In genomic region chr6:167371770-167372240, GRCh38 we compare ENCODE assay signal across 12 cellular contexts. TPM values are rescaled to one million over a fixed set of nuclear protein-coding genes. Genes with fewer than 3 reads are reported as not detected.
A peak's percentile ranks its signal among the peaks of the same experiment; 100 is the strongest.
DNase-seq lines count a peak whose midpoint lies in the region; ATAC-seq and TF ChIP-seq lines count a peak whose summit lies in the region.
"Not testable (repeated sequence)": the region's sequence is repeated elsewhere in the genome, so short reads cannot be mapped to it uniquely, and the experiment has no call there.
"Had no signal": no experiment of that assay in that cellular context is flagged by ENCODE, and none has a peak within 500 bp of the region (broad histone marks: within the 10 kb centered on the region; RNA-seq: fewer than 3 reads in every experiment).

No MANE protein-coding gene starts in this region.

- H3K4me3 Mint-ChIP-seq in CD14-positive monocyte; activated CD8-positive, alpha-beta T cell treated with anti-CD3 and anti-CD28 coated beads, Interleukin-2, amount 10 ng/mL, durations not matched to agents 7 days and 5 days: not testable (repeated sequence)

- H3K36me3 ChIP-seq in liver (ENCODE audit: control insufficient read depth in 4 of 4, insufficient read depth in 3 of 4, low read depth in 1 of 4, low read length in 3 of 4); smooth muscle cell (ENCODE audit: low read depth): not testable (repeated sequence)

- H3K9me3 Mint-ChIP-seq in CD14-positive monocyte; activated CD8-positive, alpha-beta T cell treated with anti-CD3 and anti-CD28 coated beads, Interleukin-2, amount 10 ng/mL, durations not matched to agents 7 days and 5 days (ENCODE audit: insufficient read depth): not testable (repeated sequence)

- H3K4me3 ChIP-seq in epithelial cell of esophagus (ENCODE audit: low read length); liver (ENCODE audit: low read depth in 1 of 3, low read length in 3 of 3); smooth muscle cell: not testable (repeated sequence)

- not testable (repeated sequence) for H2AFZ ChIP-seq in smooth muscle cell (ENCODE audit: low read depth)

- H3K9me3 ChIP-seq in liver (ENCODE audit: control insufficient read depth in 4 of 4, low read length in 3 of 4); smooth muscle cell (replicated peaks; ENCODE audit: low read depth): not testable (repeated sequence)

- intact Hi-C loops in CD14-positive monocyte (cut with micrococcal nuclease) = not testable (repeated sequence)

- H3K27me3 ChIP-seq in liver (ENCODE audit: control insufficient read depth in 4 of 4, insufficient read depth in 4 of 4, low read length in 3 of 4); smooth muscle cell (ENCODE audit: low read depth): not testable (repeated sequence)

- CTCF ChIA-PET in activated CD8-positive, alpha-beta T cell treated with anti-CD3 and anti-CD28 coated beads, Interleukin-2, amount 10 ng/mL, durations not matched to agents 7 days and 5 days (lab: Charles Lee) = interaction anchor here (1.9 kb wide), 1 partner anchor 21 kb away, joined by 6 read pairs; no protein-coding TSS in a partner anchor

- TF ChIP-seq RAD21 in liver (IDR thresholded peaks at IDR 0.05) = peak; percentile 57 to 62

- not testable (repeated sequence) for H3K4me2 ChIP-seq in smooth muscle cell

- peak; percentile 39 for TF ChIP-seq CTCF in CD14-positive monocyte (IDR thresholded peaks at IDR 0.05)
- TF ChIP-seq CTCF in epithelial cell of esophagus (IDR thresholded peaks at IDR 0.05; ENCODE audit: insufficient read depth, low read depth, low read length, missing control alignments) = peak; percentile 21
- not testable (repeated sequence) for TF ChIP-seq CTCF in liver (IDR thresholded peaks at IDR 0.05; ENCODE audit: low read depth, low read length, missing input control)
- peak; percentile 18 for TF ChIP-seq CTCF in smooth muscle cell (IDR thresholded peaks at IDR 0.05; ENCODE audit: borderline replicate concordance, insufficient read depth, poor library complexity, severe bottlenecking)

- not testable (repeated sequence) for H3K79me2 ChIP-seq in smooth muscle cell (ENCODE audit: low read depth)

- not testable (repeated sequence) for H3F3A ChIP-seq in smooth muscle cell (ENCODE audit: low read depth)

- POLR2A ChIA-PET in activated CD8-positive, alpha-beta T cell treated with anti-CD3 and anti-CD28 coated beads, Interleukin-2, amount 10 ng/mL, durations not matched to agents 7 days and 5 days (lab: Charles Lee) = not testable (repeated sequence)

- H3K4me1 Mint-ChIP-seq in CD14-positive monocyte; activated CD8-positive, alpha-beta T cell treated with anti-CD3 and anti-CD28 coated beads, Interleukin-2, amount 10 ng/mL, durations not matched to agents 7 days and 5 days (ENCODE audit: low read depth): not testable (repeated sequence)

- DNase-seq in CD14-positive monocyte (ENCODE audit: low spot score); activated CD8-positive, alpha-beta T cell treated with anti-CD3 and anti-CD28 coated beads, Interleukin-2, amount 10 ng/mL, durations not matched to agents 7 days and 5 days; epithelial cell of esophagus (ENCODE audit: low read depth); smooth muscle cell (lab: John Stamatoyannopoulos, UW; ENCODE audit: unreplicated experiment): not testable (repeated sequence)

- H3K9ac ChIP-seq in liver (ENCODE audit: low read depth in 1 of 2, low read length in 2 of 2); smooth muscle cell (ENCODE audit: low read depth): not testable (repeated sequence)

- not testable (repeated sequence) for H3K27ac Mint-ChIP-seq in CD14-positive monocyte; activated CD8-positive, alpha-beta T cell treated with anti-CD3 and anti-CD28 coated beads, Interleukin-2, amount 10 ng/mL, durations not matched to agents 7 days and 5 days

- H3K27me3 Mint-ChIP-seq in CD14-positive monocyte (ENCODE audit: low read depth in 3 of 3); activated CD8-positive, alpha-beta T cell treated with anti-CD3 and anti-CD28 coated beads, Interleukin-2, amount 10 ng/mL, durations not matched to agents 7 days and 5 days (ENCODE audit: low read depth): not testable (repeated sequence)

- H3K27ac ChIP-seq in liver (ENCODE audit: low read depth in 1 of 2, low read length in 2 of 2); smooth muscle cell (ENCODE audit: low read depth): not testable (repeated sequence)

- H4K20me1 ChIP-seq in smooth muscle cell (ENCODE audit: low read depth) = not testable (repeated sequence)

- H3K4me1 ChIP-seq in liver (ENCODE audit: control insufficient read depth in 4 of 4, insufficient read depth in 4 of 4, low read length in 3 of 4); smooth muscle cell (ENCODE audit: low read depth): not testable (repeated sequence)

- 6% methylated on average over 3 of the region's 7 CpGs for WGBS in liver
- 31% methylated on average over 3 of the region's 7 CpGs for WGBS in smooth muscle cell (ENCODE audit: low lambda C conversion rate)

- not testable (repeated sequence) for H3K36me3 Mint-ChIP-seq in CD14-positive monocyte; activated CD8-positive, alpha-beta T cell treated with anti-CD3 and anti-CD28 coated beads, Interleukin-2, amount 10 ng/mL, durations not matched to agents 7 days and 5 days (ENCODE audit: low read depth)

- ATAC-seq in GM19023 (IDR thresholded peaks at IDR 0.05; ENCODE audit: unreplicated experiment) (peak; percentile 83), HG02623 (IDR thresholded peaks at IDR 0.05; ENCODE audit: unreplicated experiment) (peak; percentile 80), HG03571 (IDR thresholded peaks at IDR 0.05; ENCODE audit: unreplicated experiment) (peak; percentile 72)
- peak; percentile 86 for ATAC-seq in activated CD8-positive, alpha-beta T cell treated with anti-CD3 and anti-CD28 coated beads, Interleukin-2, amount 10 ng/mL, durations not matched to agents 7 days and 5 days

TF ChIP-seq in liver, 16 proteins besides CTCF, POLR2A, EP300 and RAD21:
- peak in 1 of 2 donors; percentile 32 for TF ChIP-seq RXRA (IDR thresholded peaks at IDR 0.05)
TF ChIP-seq in liver: peak in this region for 1; not testable (repeated sequence) for 15.

RNA-seq across cellular contexts. Expression of gene TTLL2, which starts 46.9 kb away (rescaled TPM):
- polyA plus RNA-seq in CD14-positive monocyte = not detected
- total RNA-seq in activated CD8-positive, alpha-beta T cell treated with anti-CD3 and anti-CD28 coated beads, Interleukin-2, amount 10 ng/mL, durations not matched to agents 7 days and 5 days = not detected
- not detected for total RNA-seq in liver
- under 1 TPM in 1 of 2 donors, not detected in 1; 0.18 TPM for polyA plus RNA-seq in liver
- total RNA-seq in smooth muscle cell = not detected in 2 replicates
- polyA plus RNA-seq in smooth muscle cell = not detected in 2 replicates
- total RNA-seq: ascending aorta, H4, mucosa of gallbladder, upper lobe of left lung had no signal
